8 cellular contexts compared by ENCODE assay signal in genomic region chr6:37101991-37102298, GRCh38.
DNase-seq lines count a peak whose midpoint lies in the region; ATAC-seq, FAIRE-seq and TF ChIP-seq lines count a peak whose summit lies in the region.

No MANE protein-coding gene starts in this region.

- H3K4me2 ChIP-seq in KMS-11, result peak overlapping the region; percentile 98

- no peak for TF ChIP-seq POLR2A in GM12891 (IDR thresholded peaks at IDR 0.05; ENCODE audit: low read depth, low read length)

- no peaks in the 10 kb centered on the region for H3K79me2 ChIP-seq in KMS-11 (ENCODE audit: insufficient read depth, low read depth)

- intact Hi-C loops in colonic mucosa (cut with DNase I), result no loop called here

- DNase-seq in colonic mucosa (no peak), GM12891 (ENCODE audit: insufficient read length, low spot score) (no peak), SKM-1 treated with dmso at 0.1 percent for 144 hours (lab: John Stamatoyannopoulos, UW; ENCODE audit: unreplicated experiment) (no peak)
- DNase-seq in natural killer cell treated with Interleukin-12 subunit alpha and Interleukin-12 subunit beta and Interleukin-15 and Interleukin-18, amount 100 ng/mL, for 72 hours (ENCODE audit: low spot score), result no peak

- peaks cover 4% of the 10 kb centered on the region for H3K36me3 Mint-ChIP-seq in natural killer cell treated with Interleukin-12 subunit alpha and Interleukin-12 subunit beta and Interleukin-15 and Interleukin-18, amount 100 ng/mL, for 72 hours

- H3K4me3 ChIP-seq in KMS-11 (IDR thresholded peaks at IDR 0.05; ENCODE audit: insufficient read depth, low read depth, low read length), result no peak overlapping the region
- H3K4me3 ChIP-seq in colonic mucosa, result peak overlapping the region; percentile 42

- FAIRE-seq in GM12891 (lab: Jason Lieb, UNC), result no peak

- no peaks in the 10 kb centered on the region for H3K27me3 Mint-ChIP-seq in natural killer cell treated with Interleukin-12 subunit alpha and Interleukin-12 subunit beta and Interleukin-15 and Interleukin-18, amount 100 ng/mL, for 72 hours

- H3K4me1 ChIP-seq in KMS-11 (ENCODE audit: low read depth, poor library complexity, severe bottlenecking) (peaks cover 87% of the 10 kb centered on the region), colonic mucosa (peaks cover 9% of the 10 kb centered on the region)

- no peak for ATAC-seq in natural killer cell treated with Interleukin-12 subunit alpha and Interleukin-12 subunit beta and Interleukin-15 and Interleukin-18, amount 100 ng/mL, for 72 hours
- ATAC-seq in HG03097 (IDR thresholded peaks at IDR 0.05; ENCODE audit: low FRiP score, unreplicated experiment), result no peak
- ATAC-seq in GM21786 (IDR thresholded peaks at IDR 0.05; ENCODE audit: unreplicated experiment), result no peak

- H3K9me3 Mint-ChIP-seq in natural killer cell treated with Interleukin-12 subunit alpha and Interleukin-12 subunit beta and Interleukin-15 and Interleukin-18, amount 100 ng/mL, for 72 hours, result peaks cover 2% of the 10 kb centered on the region

- H3K9me3 ChIP-seq in colonic mucosa, result no peaks in the 10 kb centered on the region

- H3K27ac ChIP-seq in 22Rv1 (peak overlapping the region; percentile 69), KMS-11 (peak overlapping the region; percentile 97), colonic mucosa (peak overlapping the region; percentile 93)

- H3K4me1 Mint-ChIP-seq in natural killer cell treated with Interleukin-12 subunit alpha and Interleukin-12 subunit beta and Interleukin-15 and Interleukin-18, amount 100 ng/mL, for 72 hours (ENCODE audit: low read depth in 2 of 2), result peaks cover 33 to 37% of the 10 kb centered on the region in 2 donors

- H3K4me3 Mint-ChIP-seq in natural killer cell treated with Interleukin-12 subunit alpha and Interleukin-12 subunit beta and Interleukin-15 and Interleukin-18, amount 100 ng/mL, for 72 hours, result peak overlapping the region; percentile 59

- H3K27ac Mint-ChIP-seq in natural killer cell treated with Interleukin-12 subunit alpha and Interleukin-12 subunit beta and Interleukin-15 and Interleukin-18, amount 100 ng/mL, for 72 hours, result peak overlapping the region; percentile 29 to 75

- H3K36me3 ChIP-seq in KMS-11 (ENCODE audit: insufficient read depth), result no peaks in the 10 kb centered on the region
- no peaks in the 10 kb centered on the region for H3K36me3 ChIP-seq in colonic mucosa

- H3K27me3 ChIP-seq in KMS-11 (ENCODE audit: insufficient read depth, low read depth), result no peaks in the 10 kb centered on the region
- H3K27me3 ChIP-seq in colonic mucosa, result no peaks in the 10 kb centered on the region

- TF ChIP-seq CTCF in 22Rv1 (IDR thresholded peaks at IDR 0.05), result no peak
- TF ChIP-seq CTCF in KMS-11 (conservative IDR thresholded peaks at IDR 0.05; ENCODE audit: low read depth, low read length), result no peak
- TF ChIP-seq CTCF in colonic mucosa (IDR thresholded peaks at IDR 0.05), result no peak

- H4K20me1 ChIP-seq in KMS-11 (ENCODE audit: insufficient read depth), result no peaks in the 10 kb centered on the region

- H3K9ac ChIP-seq in KMS-11, result peak overlapping the region; percentile 78
- H3K9ac ChIP-seq in colonic mucosa (ENCODE audit: low read depth in 2 of 2, low read length in 2 of 2), result peak overlapping the region; percentile 20 to 76

- peak overlapping the region; percentile 2; the same call in 1 of the 2 replicates for H2AFZ ChIP-seq in KMS-11 (ENCODE audit: low read depth)

TF ChIP-seq in GM12891, 5 proteins besides CTCF, POLR2A, EP300 and RAD21:
- TF ChIP-seq TAF1 (IDR thresholded peaks at IDR 0.05; ENCODE audit: low read depth, low read length) (no peak), POU2F2 (IDR thresholded peaks at IDR 0.05; ENCODE audit: low read depth, low read length) (no peak), SPI1 (IDR thresholded peaks at IDR 0.05; ENCODE audit: low read depth, low read length) (no peak), PAX5 (IDR thresholded peaks at IDR 0.05; ENCODE audit: insufficient read depth, low read length, severe bottlenecking) (no peak), POLR2AphosphoS5 (IDR thresholded peaks at IDR 0.05; ENCODE audit: low read depth, low read length) (no peak)
TF ChIP-seq in GM12891: peak in this region for 0.
